26 cellular contexts compared by ENCODE assay signal in genomic region chr18:44500820-44501670, GRCh38.
"Had no signal": no experiment of that assay in that cellular context is flagged by ENCODE, and none has a peak within 500 bp of the region (broad histone marks: within the 10 kb centered on the region; RNA-seq: fewer than 3 reads in every experiment).

No MANE protein-coding gene starts in this region.

- H3K4me2 ChIP-seq: smooth muscle cell had no signal

- H3K27ac Mint-ChIP-seq: activated CD4-positive, alpha-beta memory T cell treated with anti-CD3 and anti-CD28 coated beads for 36 hours; activated naive CD4-positive, alpha-beta T cell treated with anti-CD3 and anti-CD28 coated beads for 36 hours; activated naive CD8-positive, alpha-beta T cell treated with anti-CD3 and anti-CD28 coated beads, Interleukin-2, amount 50 U/mL, for 24 hours; endodermal cell; mesothelial cell of epicardium; nephron; T-helper 1 cell treated with Interleukin-12 subunit alpha and Interleukin-12 subunit beta and Interleukin-4 antibody, amounts not matched to agents 30 μg/mL and 1 μg/mL, for 36 hours had no signal

- H3K36me3 ChIP-seq: esophagus squamous epithelium, gastroesophageal sphincter, heart right ventricle, left ventricle myocardium inferior, sigmoid colon, thoracic aorta, upper lobe of left lung had no signal

- H3K4me1 ChIP-seq: esophagus squamous epithelium, heart right ventricle, left ventricle myocardium inferior, upper lobe of left lung had no signal

- H3K36me3 Mint-ChIP-seq: activated CD4-positive, alpha-beta memory T cell treated with anti-CD3 and anti-CD28 coated beads for 36 hours; mesothelial cell of epicardium had no signal

- H3K4me3 ChIP-seq: esophagus squamous epithelium, gastroesophageal sphincter, heart right ventricle, left ventricle myocardium inferior, sigmoid colon, smooth muscle cell, thoracic aorta, upper lobe of left lung had no signal

- H3K9me3 Mint-ChIP-seq: activated CD4-positive, alpha-beta memory T cell treated with anti-CD3 and anti-CD28 coated beads for 36 hours; activated naive CD8-positive, alpha-beta T cell treated with anti-CD3 and anti-CD28 coated beads, Interleukin-2, amount 50 U/mL, for 24 hours; endodermal cell; nephron; T-helper 1 cell treated with Interleukin-12 subunit alpha and Interleukin-12 subunit beta and Interleukin-4 antibody, amounts not matched to agents 30 μg/mL and 1 μg/mL, for 36 hours had no signal

- H3K9me3 ChIP-seq: esophagus squamous epithelium, gastroesophageal sphincter, heart right ventricle, left ventricle myocardium inferior, sigmoid colon, thoracic aorta, upper lobe of left lung had no signal

- H3K27me3 ChIP-seq: esophagus squamous epithelium, gastroesophageal sphincter, heart right ventricle, sigmoid colon, upper lobe of left lung had no signal

- DNase-seq: activated CD4-positive, alpha-beta memory T cell treated with anti-CD3 and anti-CD28 coated beads for 36 hours; activated CD4-positive, alpha-beta T cell treated with anti-CD3 and anti-CD28 coated beads for 4 hours; activated CD4-positive, CD25-positive, alpha-beta regulatory T cell; activated naive CD4-positive, alpha-beta T cell treated with anti-CD3 and anti-CD28 coated beads for 36 hours; activated naive CD8-positive, alpha-beta T cell treated with anti-CD3 and anti-CD28 coated beads, Interleukin-2, amount 50 U/mL, for 24 hours; activated T-cell treated with anti-CD3 and anti-CD28 coated beads, Interleukin-2, amount 50 U/mL, for 48 hours; cerebellar nuclear complex; cortex of kidney; endodermal cell; esophagus squamous epithelium; heart right ventricle; kidney; left ventricle myocardium inferior; nucleus accumbens; posterior cingulate gyrus; sigmoid colon; stimulated activated CD4-positive, alpha-beta T cell treated with anti-CD3 and anti-CD28 coated beads, Interleukin-2, amount 100 ng/mL, for 48 hours; stimulated activated CD8-positive, alpha-beta memory T cell treated with anti-CD3 and anti-CD28 coated beads, Interleukin-4, amount 100 ng/mL, for 48 hours; stimulated activated naive CD4-positive, alpha-beta T cell treated with Interleukin-2 at 50 U/mL for 16 hours; upper lobe of left lung had no signal

- H3K4me1 Mint-ChIP-seq: endodermal cell had no signal

- ATAC-seq: activated naive CD8-positive, alpha-beta T cell treated with anti-CD3 and anti-CD28 coated beads, Interleukin-2, amount 50 U/mL, for 24 hours; gastroesophageal sphincter; heart right ventricle had no signal

- H3K27ac ChIP-seq: esophagus squamous epithelium, gastroesophageal sphincter, heart right ventricle, left ventricle myocardium inferior, thoracic aorta, upper lobe of left lung had no signal

- H3K27me3 Mint-ChIP-seq: activated CD4-positive, alpha-beta memory T cell treated with anti-CD3 and anti-CD28 coated beads for 36 hours; activated naive CD8-positive, alpha-beta T cell treated with anti-CD3 and anti-CD28 coated beads, Interleukin-2, amount 50 U/mL, for 24 hours had no signal

- H3K4me3 Mint-ChIP-seq: activated CD4-positive, alpha-beta memory T cell treated with anti-CD3 and anti-CD28 coated beads for 36 hours; activated naive CD4-positive, alpha-beta T cell treated with anti-CD3 and anti-CD28 coated beads for 36 hours; activated naive CD8-positive, alpha-beta T cell treated with anti-CD3 and anti-CD28 coated beads, Interleukin-2, amount 50 U/mL, for 24 hours; endodermal cell; mesothelial cell of epicardium; nephron; T-helper 1 cell treated with Interleukin-12 subunit alpha and Interleukin-12 subunit beta and Interleukin-4 antibody, amounts not matched to agents 30 μg/mL and 1 μg/mL, for 36 hours had no signal
